In the genomic region with DNA sequence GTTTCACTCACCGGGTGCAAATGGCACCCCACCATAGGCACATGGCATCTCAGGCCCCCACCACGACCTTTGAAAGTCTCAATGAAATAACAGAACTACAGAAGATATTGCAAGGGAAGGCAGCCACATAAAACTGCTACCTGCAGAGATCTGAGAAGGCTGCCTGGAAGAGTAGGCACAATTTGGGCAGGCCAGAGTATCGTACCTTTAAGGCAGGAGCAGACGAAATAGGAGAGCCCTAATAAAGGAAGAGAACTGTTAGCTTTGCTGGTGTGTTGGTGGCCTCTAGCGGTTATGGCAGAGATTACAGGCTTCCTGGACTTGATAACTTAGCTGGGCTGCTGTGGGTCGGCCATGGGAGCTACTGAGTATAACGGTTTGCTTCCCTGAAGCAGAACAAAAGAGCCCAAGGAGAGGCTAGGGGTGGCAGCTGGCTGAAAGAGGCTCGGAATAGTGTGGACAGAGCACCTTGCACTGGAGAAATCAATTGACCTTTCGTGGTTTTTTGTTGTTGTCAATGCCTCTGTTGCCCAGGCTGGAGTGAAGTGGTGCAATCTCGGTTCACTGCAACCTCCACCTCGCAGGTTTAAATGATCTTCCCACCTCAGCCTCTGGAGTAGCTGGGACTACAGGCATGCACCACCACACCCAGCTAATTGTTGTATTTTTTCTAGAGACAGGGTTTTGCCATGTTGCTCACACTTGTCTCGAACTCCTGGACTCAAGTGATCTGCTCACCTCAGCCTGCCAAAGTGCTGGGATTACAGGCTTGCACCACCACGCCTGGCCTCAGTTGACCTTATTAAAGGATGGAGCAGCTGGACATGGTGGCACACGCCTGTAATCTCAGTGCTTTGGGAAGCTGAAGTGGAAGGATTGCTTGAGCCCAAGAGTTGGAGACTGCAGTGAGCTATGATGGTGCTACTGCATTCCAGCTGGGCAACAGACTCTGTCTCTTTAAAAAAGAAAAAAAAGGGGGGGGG, we compare ENCODE assay signal across 8 cellular contexts. TPM values are rescaled to one million over a fixed set of nuclear protein-coding genes. Genes with fewer than 3 reads are reported as not detected.
DNase-seq lines count a peak whose midpoint lies in the region; ATAC-seq and TF ChIP-seq lines count a peak whose summit lies in the region.

No MANE protein-coding gene starts in this region.

- H3K9me3 ChIP-seq in adrenal gland (replicated peaks in 1 of 3) (no peaks in the 10 kb centered on the region), sigmoid colon (no peaks in the 10 kb centered on the region)

- ATAC-seq in left ventricle myocardium superior: peak; percentile 16
- no peak for ATAC-seq in HG02870 (IDR thresholded peaks at IDR 0.05; ENCODE audit: unreplicated experiment)
- no peak for ATAC-seq in HG02763 (IDR thresholded peaks at IDR 0.05; ENCODE audit: unreplicated experiment)

- H3K4me1 ChIP-seq in adrenal gland (replicated peaks in 1 of 2) (peaks cover 17 to 19% of the 10 kb centered on the region in 2 donors), sigmoid colon (peaks cover 0 to 34% (median 20%) of the 10 kb centered on the region in 4 donors)

- DNase-seq in GM10266 (ENCODE audit: extremely low spot score) (peak; percentile 81), NCI-H1436 (lab: John Stamatoyannopoulos, UW) (peak; percentile 75), T-helper 1 cell (peak; percentile 48 to 77 (median 69)), adrenal gland (peak; percentile 76 to 94 (median 88)), left ventricle myocardium superior (peak; percentile 67), sigmoid colon (peak; percentile 85)

- TF ChIP-seq POLR2A in adrenal gland (IDR thresholded peaks at IDR 0.05): no peak
- TF ChIP-seq POLR2A in sigmoid colon (IDR thresholded peaks at IDR 0.05): no peak

- H3K4me3 ChIP-seq in adrenal gland: no peak overlapping the region
- H3K4me3 ChIP-seq in sigmoid colon: no peak overlapping the region

- H3K27me3 ChIP-seq in adrenal gland (no peaks in the 10 kb centered on the region), sigmoid colon (no peaks in the 10 kb centered on the region)

- peaks cover 0 to 7% of the 10 kb centered on the region in 2 donors for H3K36me3 ChIP-seq in adrenal gland (replicated peaks in 1 of 2)
- no peaks in the 10 kb centered on the region for H3K36me3 ChIP-seq in sigmoid colon

- WGBS in adrenal gland, 4 donors: 33 to 43% (median 42%) methylated on average over 12 to 14 of the region's 14 CpGs
- WGBS in sigmoid colon, 2 donors: 46 to 53% methylated on average over 14 of the region's 14 CpGs

- no peak overlapping the region for H3K27ac ChIP-seq in adrenal gland
- no peak overlapping the region for H3K27ac ChIP-seq in sigmoid colon

- no peak for TF ChIP-seq EP300 in sigmoid colon (IDR thresholded peaks at IDR 0.05)

- intact Hi-C loops in adrenal gland (cut with DNase I): no loop called here
- intact Hi-C loops in left ventricle myocardium superior (cut with micrococcal nuclease): no loop called here
- intact Hi-C loops in sigmoid colon (cut with DNase I): no loop called here

- peak; percentile 89 for TF ChIP-seq CTCF in GM10266 (IDR thresholded peaks at IDR 0.05; ENCODE audit: control insufficient read depth, insufficient read depth, low read depth, missing control alignments)
- peak; percentile 80 to 91 (median 88) for TF ChIP-seq CTCF in adrenal gland (IDR thresholded peaks at IDR 0.05)
- peak; percentile 68 to 82 (median 78) for TF ChIP-seq CTCF in sigmoid colon (IDR thresholded peaks at IDR 0.05)

RNA-seq across cellular contexts. Expression of a gene that starts 4.8 kb away (rescaled TPM):
- total RNA-seq in adrenal gland: 10 to 100 TPM; 14.0 to 83.9 (median 44.8) TPM
- 10 to 100 TPM; 15.3 to 37.5 (median 19.1) TPM for polyA plus RNA-seq in adrenal gland
- 17.9 TPM for total RNA-seq in left ventricle myocardium superior
- 10 to 100 TPM in 3 of 4 donors, 1 to 10 TPM in 1; 6.1 to 38.8 (median 24.4) TPM for total RNA-seq in sigmoid colon
- polyA plus RNA-seq in sigmoid colon: 100 to 1,000 TPM in 1 of 3 donors, 10 to 100 TPM in 2; 15.6 to 127 (median 25.0) TPM

RNA-seq across cellular contexts. Expression of a gene that starts 14.3 kb away (rescaled TPM):
- total RNA-seq in adrenal gland (under 1 TPM in 6 of 8 donors, not detected in 2; 0.19 to 0.50 (median 0.31) TPM), left ventricle myocardium superior (not detected), sigmoid colon (1 to 10 TPM in 1 of 4 donors, under 1 TPM in 3; 0.33 to 2.5 (median 0.38) TPM)
- polyA plus RNA-seq in adrenal gland (1 to 10 TPM in 1 of 3 donors, under 1 TPM in 1, not detected in 1; 0.77 to 1.9 TPM), sigmoid colon (under 1 TPM in 1 of 3 donors, not detected in 2; 0.58 TPM)

RNA-seq across cellular contexts. Expression of a gene that starts 17.1 kb away (rescaled TPM):
- total RNA-seq in adrenal gland (10 to 100 TPM in 7 of 8 donors, 1 to 10 TPM in 1; 8.9 to 33.6 (median 19.5) TPM), left ventricle myocardium superior (4.9 TPM), sigmoid colon (10 to 100 TPM in 3 of 4 donors, 1 to 10 TPM in 1; 8.3 to 16.3 (median 15.3) TPM)
- polyA plus RNA-seq in adrenal gland (10 to 100 TPM in 2 of 3 donors, 1 to 10 TPM in 1; 2.5 to 36.2 (median 31.2) TPM), sigmoid colon (10 to 100 TPM; 17.4 to 36.5 (median 18.3) TPM)

RNA-seq across cellular contexts. Expression of a gene that starts 18.9 kb away (rescaled TPM):
- total RNA-seq in adrenal gland: 10 to 100 TPM; 32.2 to 58.1 (median 42.4) TPM
- 10 to 100 TPM; 33.6 to 65.6 (median 61.7) TPM for polyA plus RNA-seq in adrenal gland
- 25.7 TPM for total RNA-seq in left ventricle myocardium superior
- 10 to 100 TPM; 15.1 to 28.0 (median 18.5) TPM for total RNA-seq in sigmoid colon
- 10 to 100 TPM; 13.2 to 46.3 (median 19.4) TPM for polyA plus RNA-seq in sigmoid colon
